Comparison of ENCODE assay signal across 14 cellular contexts in the genomic region with DNA sequence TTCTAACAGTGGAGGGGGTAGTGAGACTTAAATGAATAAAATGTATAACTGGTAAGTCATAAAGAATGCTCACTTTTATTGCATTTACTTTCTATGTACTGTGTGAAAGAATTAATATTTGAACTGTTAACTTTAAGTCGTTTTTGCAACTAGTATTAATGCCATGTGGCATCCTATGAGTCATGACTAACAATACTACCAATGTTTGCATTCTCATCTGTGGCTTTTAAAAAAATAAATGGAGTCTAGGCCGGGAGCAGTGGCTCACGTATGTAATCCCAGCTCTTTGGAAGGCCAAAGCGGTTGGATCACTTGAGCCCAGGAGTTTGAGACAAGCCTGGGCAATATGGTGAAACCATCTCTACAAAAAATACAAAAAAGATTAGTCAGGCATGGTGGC. TPM values are rescaled to one million over a fixed set of nuclear protein-coding genes. Genes with fewer than 3 reads are reported as not detected.
A peak's percentile ranks its signal among the peaks of the same experiment; 100 is the strongest.
DNase-seq lines count a peak whose midpoint lies in the region; ATAC-seq and TF ChIP-seq lines count a peak whose summit lies in the region.
"Had no signal": no experiment of that assay in that cellular context is flagged by ENCODE, and none has a peak within 500 bp of the region (broad histone marks: within the 10 kb centered on the region; RNA-seq: fewer than 3 reads in every experiment).

No MANE protein-coding gene starts in this region.

- POLR2A ChIA-PET in naive thymus-derived CD4-positive, alpha-beta T cell (lab: Charles Lee), result no interaction called here

- H3K36me3 Mint-ChIP-seq in type B pancreatic cell (peaks cover 5% of the 10 kb centered on the region), immature natural killer cell (peaks cover 0 to 18% (median 4%) of the 10 kb centered on the region in 3 donors)
- peaks cover 0 to 12% (median 3%) of the 10 kb centered on the region in 5 donors for H3K36me3 Mint-ChIP-seq in naive thymus-derived CD4-positive, alpha-beta T cell

- H3K27me3 ChIP-seq in mammary epithelial cell (ENCODE audit: insufficient read depth, low read length), result no peaks in the 10 kb centered on the region
- H3K27me3 ChIP-seq in naive thymus-derived CD4-positive, alpha-beta T cell (ENCODE audit: control insufficient read depth in 2 of 2, insufficient read depth in 2 of 2, low read length in 2 of 2), result no peaks in the 10 kb centered on the region
- H3K27me3 ChIP-seq: esophagus muscularis mucosa, spleen had no signal

- H2AFZ ChIP-seq in mammary epithelial cell (ENCODE audit: low read depth, low read length), result no peak overlapping the region

- BruUV-seq in mammary epithelial cell (replicated peaks; lab: Mats Ljungman, UMichigan), result no TSS peak

- CTCF ChIA-PET in mammary epithelial cell (lab: Charles Lee; ENCODE audit: low non-redundant PET), result no interaction called here
- CTCF ChIA-PET in naive thymus-derived CD4-positive, alpha-beta T cell (lab: Charles Lee), result no interaction called here

- H3K9me3 ChIP-seq in mammary epithelial cell (replicated peaks; ENCODE audit: insufficient read depth, low read length), result no peaks in the 10 kb centered on the region
- H3K9me3 ChIP-seq in naive thymus-derived CD4-positive, alpha-beta T cell (ENCODE audit: control insufficient read depth in 2 of 3, low read length in 3 of 3), result no peaks in the 10 kb centered on the region
- H3K9me3 ChIP-seq: esophagus muscularis mucosa, spleen had no signal

- ATAC-seq in naive thymus-derived CD4-positive, alpha-beta T cell, result no peak

- dilution Hi-C loops in mammary epithelial cell (cut with HindIII; ENCODE audit: low sequenced_read_pairs), result no loop called here

- H3K36me3 ChIP-seq in mammary epithelial cell (ENCODE audit: insufficient read depth, low read length), result peaks cover 9% of the 10 kb centered on the region
- H3K36me3 ChIP-seq in naive thymus-derived CD4-positive, alpha-beta T cell (ENCODE audit: control insufficient read depth in 2 of 3, insufficient read depth in 3 of 3, low read length in 3 of 3), result peaks cover 0 to 5% (median 0%) of the 10 kb centered on the region in 3 experiments

- H3K4me3 ChIP-seq in AG10803 (ENCODE audit: low read length) (no peak overlapping the region), mammary epithelial cell (replicated peaks in 1 of 3; ENCODE audit: insufficient read depth in 1 of 3, low read depth in 2 of 3, low read length in 3 of 3) (no peak overlapping the region)
- H3K4me3 ChIP-seq in naive thymus-derived CD4-positive, alpha-beta T cell (ENCODE audit: low read length), result no peak overlapping the region
- H3K4me3 ChIP-seq: esophagus muscularis mucosa, SK-N-MC, spleen had no signal

- no peaks in the 10 kb centered on the region for H3K79me2 ChIP-seq in mammary epithelial cell (ENCODE audit: insufficient read depth, low read length)

- H3K4me1 ChIP-seq in mammary epithelial cell (ENCODE audit: insufficient read depth, low read length), result peaks cover 18% of the 10 kb centered on the region
- no peaks in the 10 kb centered on the region for H3K4me1 ChIP-seq in naive thymus-derived CD4-positive, alpha-beta T cell (ENCODE audit: control insufficient read depth in 2 of 2, insufficient read depth in 2 of 2, low read length in 2 of 2)
- H3K4me1 ChIP-seq: esophagus muscularis mucosa, spleen had no signal

- no peak overlapping the region for H3K9ac ChIP-seq in mammary epithelial cell (ENCODE audit: insufficient read depth, low read length)

- H3K9me3 Mint-ChIP-seq in type B pancreatic cell (peaks cover 4% of the 10 kb centered on the region), immature natural killer cell (no peaks in the 10 kb centered on the region)
- H3K9me3 Mint-ChIP-seq in naive thymus-derived CD4-positive, alpha-beta T cell, result no peaks in the 10 kb centered on the region

- H3K4me2 ChIP-seq in mammary epithelial cell (ENCODE audit: insufficient read depth, low read depth, low read length), result peak overlapping the region; percentile 56

- intact Hi-C loops in mammary epithelial cell (cut with micrococcal nuclease), result loop anchor here (2.0 to 5.0 kb wide), 2 partner anchors 88 to 168 kb away; a partner anchor contains a TSS
- intact Hi-C loops in naive thymus-derived CD4-positive, alpha-beta T cell (cut with micrococcal nuclease), result no loop called here

- no peak overlapping the region for H3K27ac Mint-ChIP-seq in type B pancreatic cell
- H3K27ac Mint-ChIP-seq in naive thymus-derived CD4-positive, alpha-beta T cell, result no peak overlapping the region
- H3K27ac Mint-ChIP-seq in immature natural killer cell, result no peak overlapping the region

- H3K4me1 Mint-ChIP-seq in type B pancreatic cell (ENCODE audit: unreplicated experiment), result no peaks in the 10 kb centered on the region
- H3K4me1 Mint-ChIP-seq in naive thymus-derived CD4-positive, alpha-beta T cell, result no peaks in the 10 kb centered on the region
- no peaks in the 10 kb centered on the region for H3K4me1 Mint-ChIP-seq in immature natural killer cell

- DNase-seq in AG10803 (ENCODE audit: low read depth) (peak; percentile 44), M059J (ENCODE audit: low read depth) (peak; percentile 42), mammary epithelial cell (peak; percentile 96), hepatic stellate cell (ENCODE audit: low spot score) (peak; percentile 24), type B pancreatic cell (ENCODE audit: extremely low spot score, unreplicated experiment) (no peak), immature natural killer cell (no peak), SKM-1 (lab: John Stamatoyannopoulos, UW; ENCODE audit: unreplicated experiment) (no peak)
- DNase-seq in naive thymus-derived CD4-positive, alpha-beta T cell, result no peak
- DNase-seq: activated naive CD4-positive, alpha-beta T cell treated with Interleukin-2 at 50 U/mL for 16 hours; MM.1S; spleen had no signal

- H4K20me1 ChIP-seq in mammary epithelial cell (ENCODE audit: insufficient read depth, low read length), result no peaks in the 10 kb centered on the region

- H3K27ac ChIP-seq in mammary epithelial cell (ENCODE audit: insufficient read depth, low read depth, low read length), result peak overlapping the region; percentile 84
- no peak overlapping the region for H3K27ac ChIP-seq in naive thymus-derived CD4-positive, alpha-beta T cell (ENCODE audit: low read depth, low read length)
- H3K27ac ChIP-seq: esophagus muscularis mucosa, SK-N-MC, spleen had no signal

- no peak for TF ChIP-seq CTCF in AG10803 (conservative IDR thresholded peaks at IDR 0.05; ENCODE audit: low read length)
- TF ChIP-seq CTCF in mammary epithelial cell (conservative IDR thresholded peaks at IDR 0.05 in 1 of 2, IDR thresholded peaks at IDR 0.05 in 1 of 2; ENCODE audit: extremely low read depth in 1 of 2, insufficient read depth in 1 of 2, low read depth in 1 of 2, low read length in 2 of 2), result no peak
- no peak for TF ChIP-seq CTCF in type B pancreatic cell (conservative IDR thresholded peaks at IDR 0.05)

- H3K4me3 Mint-ChIP-seq in type B pancreatic cell (no peak overlapping the region), immature natural killer cell (no peak overlapping the region)
- no peak overlapping the region for H3K4me3 Mint-ChIP-seq in naive thymus-derived CD4-positive, alpha-beta T cell

- H3K27me3 Mint-ChIP-seq in type B pancreatic cell (no peaks in the 10 kb centered on the region), immature natural killer cell (ENCODE audit: low read depth in 3 of 3) (no peaks in the 10 kb centered on the region)
- H3K27me3 Mint-ChIP-seq in naive thymus-derived CD4-positive, alpha-beta T cell, result no peaks in the 10 kb centered on the region

- 2% methylated on average over 4 of the region's 4 CpGs for WGBS in mammary epithelial cell (ENCODE audit: low coverage, missing lambda C conversion rate)

- in situ Hi-C loops in mammary epithelial cell (cut with MboI; ENCODE audit: low sequenced_read_pairs in 2 of 2), result loop anchor here in 1 of 2 donors (25.0 kb wide), 1 partner anchor 1212 kb away; no protein-coding TSS in a partner anchor

RNA-seq across cellular contexts. Expression of a gene that starts 5.2 kb away (rescaled TPM):
- total RNA-seq in M059J (2014; rRNA removed; shearing (Covaris generic)), result not detected in 2 replicates
- total RNA-seq in mammary epithelial cell (not detected), type B pancreatic cell (ENCODE audit: low replicate concordance) (not detected in 2 replicates)
- polyA plus RNA-seq in mammary epithelial cell (not detected), immature natural killer cell (not detected)
- polyA minus RNA-seq in mammary epithelial cell, result not detected
- not detected for total RNA-seq in naive thymus-derived CD4-positive, alpha-beta T cell
- polyA plus RNA-seq in naive thymus-derived CD4-positive, alpha-beta T cell, result not detected
- total RNA-seq: esophagus muscularis mucosa, omental fat pad, spleen had no signal
- polyA plus RNA-seq: spleen had no signal

RNA-seq across cellular contexts. Expression of a gene that starts 39.3 kb away (rescaled TPM):
- 43.6 and 61.4 TPM in 2 replicates for total RNA-seq in M059J (2014; rRNA removed; shearing (Covaris generic))
- 10 to 100 TPM; 34.5 to 87.5 TPM for total RNA-seq in mammary epithelial cell
- 59.8 TPM for polyA plus RNA-seq in mammary epithelial cell
- 76.3 TPM for polyA minus RNA-seq in mammary epithelial cell
- 48.3 and 53.0 TPM in 2 replicates for total RNA-seq in type B pancreatic cell (ENCODE audit: low replicate concordance)
- 10 to 100 TPM; 24.6 to 86.2 (median 38.7) TPM for total RNA-seq in naive thymus-derived CD4-positive, alpha-beta T cell
- 100 to 1,000 TPM in 1 of 2 donors, 10 to 100 TPM in 1; 60.0 to 113 TPM for polyA plus RNA-seq in naive thymus-derived CD4-positive, alpha-beta T cell
- polyA plus RNA-seq in immature natural killer cell, result 100 to 1,000 TPM in 1 of 3 donors, 10 to 100 TPM in 2; 92.0 to 133 (median 98.0) TPM

RNA-seq across cellular contexts. Expression of a gene that starts 39.4 kb away (rescaled TPM):
- total RNA-seq in M059J (2014; rRNA removed; shearing (Covaris generic)), result 3.2 and 5.4 TPM in 2 replicates
- total RNA-seq in mammary epithelial cell (10 to 100 TPM; 21.2 to 30.5 TPM), type B pancreatic cell (ENCODE audit: low replicate concordance) (18.6 and 19.8 TPM in 2 replicates)
- polyA plus RNA-seq in mammary epithelial cell (10.1 TPM), immature natural killer cell (10 to 100 TPM in 1 of 3 donors, 1 to 10 TPM in 2; 5.5 to 11.3 (median 6.0) TPM)
- polyA minus RNA-seq in mammary epithelial cell, result 38.2 TPM
- 100 to 1,000 TPM in 4 of 5 experiments, 10 to 100 TPM in 1; 72.2 to 204 (median 160) TPM for total RNA-seq in naive thymus-derived CD4-positive, alpha-beta T cell
- 10 to 100 TPM; 29.8 to 31.6 TPM for polyA plus RNA-seq in naive thymus-derived CD4-positive, alpha-beta T cell

Comparison
In these comparisons a context has a peak if more than half of its experiments do, and no peak if none do; other contexts are left out.
1. DNase-seq: peak in AG10803 (single experiment), M059J (single experiment), mammary epithelial cell (single experiment) and hepatic stellate cell (single experiment); none in type B pancreatic cell (single experiment), naive thymus-derived CD4-positive, alpha-beta T cell (0 of 9), immature natural killer cell (0 of 3) and SKM-1 (single experiment).